In the genomic region with DNA sequence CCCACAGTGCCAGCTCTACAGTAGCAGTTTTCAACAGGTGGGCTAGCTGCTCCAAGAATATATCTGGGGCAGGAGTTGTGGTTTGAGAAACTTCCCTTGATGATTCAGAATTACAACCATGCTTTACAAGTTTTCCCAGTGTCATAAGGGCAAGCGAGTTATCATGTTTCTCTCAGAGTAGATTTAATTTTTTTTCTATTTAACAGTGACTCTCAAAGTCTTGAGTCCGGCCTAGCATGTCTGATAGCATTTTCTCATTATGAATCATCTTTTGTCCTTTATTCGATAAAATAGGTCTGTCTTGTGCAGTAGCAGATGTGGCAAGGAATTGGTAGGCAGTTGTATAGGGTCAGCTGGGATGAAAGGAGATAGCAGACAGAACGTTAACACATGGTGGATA, we compare ENCODE assay signal across 24 cellular contexts.
DNase-seq lines count a peak whose midpoint lies in the region; ATAC-seq and TF ChIP-seq lines count a peak whose summit lies in the region.
"Had no signal": no experiment of that assay in that cellular context is flagged by ENCODE, and none has a peak within 500 bp of the region (broad histone marks: within the 10 kb centered on the region; RNA-seq: fewer than 3 reads in every experiment).

No MANE protein-coding gene starts in this region.

- DNase-seq in EH (ENCODE audit: low read depth) (peak; percentile 36), M059J (ENCODE audit: low read depth) (peak; percentile 88), mammary epithelial cell (peak; percentile 11), myocyte (ENCODE audit: low read depth) (peak; percentile 71), left colon (no peak)
- DNase-seq: activated CD4-positive, alpha-beta T cell treated with anti-CD3 and anti-CD28 coated beads for 4 hours; CD8-positive, alpha-beta memory T cell; central memory CD4-positive, alpha-beta T cell; DMS79; GOT3; heart left ventricle; lower lobe of right lung; MM.1S; NCI-H1694; NCI-H82; right cardiac atrium; stimulated activated CD4-positive, alpha-beta T cell treated with anti-CD3 and anti-CD28 coated beads, Interleukin-15, amount 100 ng/mL, for 24 hours; testis had no signal

- no peaks in the 10 kb centered on the region for H4K20me1 ChIP-seq in mammary epithelial cell (ENCODE audit: insufficient read depth, low read length)

- ATAC-seq in HG03469 (IDR thresholded peaks at IDR 0.05; ENCODE audit: unreplicated experiment), result no peak
- no peak for ATAC-seq in GM19328 (IDR thresholded peaks at IDR 0.05; ENCODE audit: unreplicated experiment)
- ATAC-seq in left colon, result no peak
- no peak for ATAC-seq in GM19035 (IDR thresholded peaks at IDR 0.05; ENCODE audit: unreplicated experiment)
- ATAC-seq: esophagus mucosa, heart left ventricle, HepG2, lower lobe of right lung, Panc1, right cardiac atrium had no signal

- H2AFZ ChIP-seq in mammary epithelial cell (ENCODE audit: low read depth, low read length), result no peak overlapping the region

- TF ChIP-seq CTCF in mammary epithelial cell (conservative IDR thresholded peaks at IDR 0.05 in 1 of 2, IDR thresholded peaks at IDR 0.05 in 1 of 2; ENCODE audit: extremely low read depth in 1 of 2, insufficient read depth in 1 of 2, low read depth in 1 of 2, low read length in 2 of 2), result no peak

- no peaks in the 10 kb centered on the region for H3K79me2 ChIP-seq in mammary epithelial cell (ENCODE audit: insufficient read depth, low read length)

- intact Hi-C loops in mammary epithelial cell (cut with micrococcal nuclease) (no loop called here), left colon (cut with DNase I, micrococcal nuclease) (no loop called here)

- WGBS in mammary epithelial cell (ENCODE audit: low coverage, missing lambda C conversion rate), result 52% methylated on average over 4 of the region's 4 CpGs

- no TSS peak for BruUV-seq in mammary epithelial cell (replicated peaks; lab: Mats Ljungman, UMichigan)

- H3K4me1 ChIP-seq in mammary epithelial cell (ENCODE audit: insufficient read depth, low read length), result no peaks in the 10 kb centered on the region
- H3K4me1 ChIP-seq: heart left ventricle, lower lobe of right lung, testis had no signal

- peaks cover 6% of the 10 kb centered on the region for H3K9me3 ChIP-seq in mammary epithelial cell (replicated peaks; ENCODE audit: insufficient read depth, low read length)
- H3K9me3 ChIP-seq: heart left ventricle, lower lobe of right lung, testis had no signal

- CTCF ChIA-PET in mammary epithelial cell (lab: Charles Lee; ENCODE audit: low non-redundant PET), result no interaction called here

- dilution Hi-C loops in mammary epithelial cell (cut with HindIII; ENCODE audit: low sequenced_read_pairs), result no loop called here

- H3K9ac ChIP-seq in mammary epithelial cell (ENCODE audit: insufficient read depth, low read length), result no peak overlapping the region

- H3K4me3 ChIP-seq in mammary epithelial cell (replicated peaks in 1 of 3; ENCODE audit: insufficient read depth in 1 of 3, low read depth in 2 of 3, low read length in 3 of 3), result no peak overlapping the region
- H3K4me3 ChIP-seq: heart left ventricle, lower lobe of right lung, testis had no signal

- no peaks in the 10 kb centered on the region for H3K27me3 ChIP-seq in mammary epithelial cell (ENCODE audit: insufficient read depth, low read length)
- H3K27me3 ChIP-seq: heart left ventricle, testis had no signal

- H3K27ac ChIP-seq in mammary epithelial cell (ENCODE audit: insufficient read depth, low read depth, low read length), result no peak overlapping the region
- H3K27ac ChIP-seq: heart left ventricle, lower lobe of right lung, testis had no signal

- no peak overlapping the region for H3K4me2 ChIP-seq in mammary epithelial cell (ENCODE audit: insufficient read depth, low read depth, low read length)

- in situ Hi-C loops in mammary epithelial cell (cut with MboI; ENCODE audit: low sequenced_read_pairs in 2 of 2), result no loop called here

- H3K36me3 ChIP-seq in mammary epithelial cell (ENCODE audit: insufficient read depth, low read length), result no peaks in the 10 kb centered on the region
- H3K36me3 ChIP-seq: heart left ventricle, lower lobe of right lung had no signal

Comparison
In these comparisons a context has a peak if more than half of its experiments do, and no peak if none do; other contexts are left out.
1. DNase-seq: peak in EH (single experiment), M059J (single experiment), mammary epithelial cell (single experiment) and myocyte (single experiment); none in left colon (0 of 2).